In genomic region chr1:116418091-116418830, GRCh38 we compare ENCODE assay signal across 1 cellular context.
TF ChIP-seq lines count a peak whose summit lies in the region.

No MANE protein-coding gene starts in this region.

TF ChIP-seq in SK-N-SH, 30 proteins besides CTCF, POLR2A, EP300 and RAD21 (continued from another document):
- TF ChIP-seq REST (IDR thresholded peaks at IDR 0.05; ENCODE audit: low read depth, low read length): peak; percentile 70; the same call in 1 of the 2 replicates
- peak; percentile 10; the same call in 1 of the 2 replicates for TF ChIP-seq SMC3 (IDR thresholded peaks at IDR 0.05; ENCODE audit: low read depth, low read length)
- peak; percentile 94 for TF ChIP-seq POLR2AphosphoS5 (IDR thresholded peaks at IDR 0.05; ENCODE audit: low read depth, low read length)
- no peak for TF ChIP-seq RCOR1 (IDR thresholded peaks at IDR 0.05; ENCODE audit: low read length)
- TF ChIP-seq GATA2 (CRISPR knock-in tag; IDR thresholded peaks at IDR 0.05): peak; percentile 32; the same call in 1 of the 2 replicates
- no peak for TF ChIP-seq TEAD4 (IDR thresholded peaks at IDR 0.05; ENCODE audit: borderline replicate concordance, insufficient read depth)
- TF ChIP-seq FOXM1 (IDR thresholded peaks at IDR 0.05; ENCODE audit: low read depth): no peak
- TF ChIP-seq JUND (IDR thresholded peaks at IDR 0.05): no peak
- TF ChIP-seq USF1 (IDR thresholded peaks at IDR 0.05; ENCODE audit: borderline replicate concordance, low read depth): no peak
- no peak for TF ChIP-seq RXRA (IDR thresholded peaks at IDR 0.05; ENCODE audit: borderline replicate concordance, low read depth)
- peak; percentile 55 for TF ChIP-seq MXI1 (IDR thresholded peaks at IDR 0.05; ENCODE audit: low read depth, low read length)
- TF ChIP-seq TCF12 (IDR thresholded peaks at IDR 0.05): no peak; the same call in 1 of the 2 replicates
- peak; percentile 30; the same call in 1 of the 2 replicates for TF ChIP-seq NRF1 (IDR thresholded peaks at IDR 0.05; ENCODE audit: low read depth, low read length)
- TF ChIP-seq NFIC (IDR thresholded peaks at IDR 0.05; ENCODE audit: borderline replicate concordance): no peak
- no peak for TF ChIP-seq GABPA (IDR thresholded peaks at IDR 0.05; ENCODE audit: low read depth)
- peak; percentile 98 for TF ChIP-seq CHD2 (IDR thresholded peaks at IDR 0.05; ENCODE audit: low read length, partially characterized antibody)
- TF ChIP-seq MEF2A (IDR thresholded peaks at IDR 0.05; ENCODE audit: borderline replicate concordance, low read depth): no peak
- TF ChIP-seq IRF3 (IDR thresholded peaks at IDR 0.05; ENCODE audit: low read depth, low read length): no peak
- no peak for TF ChIP-seq PBX3 (IDR thresholded peaks at IDR 0.05)
- TF ChIP-seq TAF1 (IDR thresholded peaks at IDR 0.05; ENCODE audit: borderline replicate concordance, low read depth, low read length): peak; percentile 82
- TF ChIP-seq SIN3A (IDR thresholded peaks at IDR 0.05; ENCODE audit: borderline replicate concordance, low read depth, low read length): peak; percentile 87; the same call in 1 of the 2 replicates
TF ChIP-seq in SK-N-SH: peak in this region for 13.
